Comparison of ENCODE assay signal across 1 cellular context in the genomic region with DNA sequence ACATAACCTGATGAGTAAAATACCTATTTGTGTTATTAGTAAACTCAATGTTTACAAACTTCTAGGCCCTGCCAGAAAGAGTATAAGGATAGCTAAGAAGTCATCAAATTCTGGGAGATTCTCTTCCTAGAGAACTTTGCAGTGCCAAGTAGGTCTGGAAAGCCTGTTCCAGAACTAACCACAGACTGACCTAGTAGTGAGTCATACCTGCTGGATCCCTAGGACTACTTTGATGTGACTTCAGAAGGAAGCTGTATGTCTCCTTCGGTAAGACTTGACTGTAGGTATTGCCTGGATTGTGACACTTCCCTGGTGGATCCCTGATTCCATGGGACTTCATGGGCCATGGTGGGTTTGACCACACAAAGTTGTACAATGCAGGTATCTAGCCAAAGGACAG.
TF ChIP-seq lines count a peak whose summit lies in the region.

No MANE protein-coding gene starts in this region.

TF ChIP-seq in HepG2, 621 proteins besides CTCF, POLR2A, EP300 and RAD21:
- TF ChIP-seq SRSF4 (IDR thresholded peaks at IDR 0.05; ENCODE audit: low read depth, low read length, poor library complexity, severe bottlenecking) (no peak), FOXK1 (CRISPR knock-in tag; IDR thresholded peaks at IDR 0.05; ENCODE audit: borderline replicate concordance, low read depth) (no peak), ZXDC (CRISPR knock-in tag; IDR thresholded peaks at IDR 0.05) (no peak), MLLT10 (CRISPR knock-in tag; IDR thresholded peaks at IDR 0.05) (no peak), SMAD1 (CRISPR knock-in tag; IDR thresholded peaks at IDR 0.05; ENCODE audit: borderline replicate concordance, low read depth) (no peak), RFXAP (CRISPR knock-in tag; IDR thresholded peaks at IDR 0.05; ENCODE audit: borderline replicate concordance) (no peak), STAT5B (CRISPR knock-in tag; IDR thresholded peaks at IDR 0.05) (no peak), ZBTB34 (CRISPR knock-in tag; IDR thresholded peaks at IDR 0.05) (no peak), FUBP1 (CRISPR knock-in tag; IDR thresholded peaks at IDR 0.05; ENCODE audit: borderline replicate concordance) (no peak), JUND (CRISPR knock-in tag; IDR thresholded peaks at IDR 0.05) (no peak), PHB2 (IDR thresholded peaks at IDR 0.05; ENCODE audit: partially characterized antibody) (no peak), BRF2 (CRISPR knock-in tag; IDR thresholded peaks at IDR 0.05) (no peak)
TF ChIP-seq in HepG2: peak in this region for 0.
